Comparison of ENCODE assay signal across 1 cellular context in the genomic region with DNA sequence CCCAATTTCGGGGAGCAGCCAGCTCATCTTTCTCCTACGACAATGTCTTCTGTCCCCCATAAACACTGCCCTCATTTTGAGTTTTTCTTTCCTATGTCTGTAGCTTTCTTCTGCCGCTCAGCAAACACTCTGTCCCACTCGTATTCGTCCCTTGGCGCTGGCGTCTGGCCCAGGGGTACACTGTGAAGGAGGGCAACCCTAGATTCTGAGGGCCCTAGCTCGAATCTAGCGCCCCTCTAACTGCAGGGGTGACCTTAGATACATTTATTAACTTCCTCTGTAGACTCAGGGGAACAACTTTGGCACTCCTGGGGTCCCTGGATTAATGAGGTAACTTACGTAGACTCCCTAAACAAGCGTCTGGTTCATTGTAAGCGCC.
TF ChIP-seq lines count a peak whose summit lies in the region.

No MANE protein-coding gene starts in this region.

TF ChIP-seq in WTC11, 78 proteins besides CTCF, POLR2A, EP300 and RAD21 (continued from another document):
- TF ChIP-seq, protein P1, sequence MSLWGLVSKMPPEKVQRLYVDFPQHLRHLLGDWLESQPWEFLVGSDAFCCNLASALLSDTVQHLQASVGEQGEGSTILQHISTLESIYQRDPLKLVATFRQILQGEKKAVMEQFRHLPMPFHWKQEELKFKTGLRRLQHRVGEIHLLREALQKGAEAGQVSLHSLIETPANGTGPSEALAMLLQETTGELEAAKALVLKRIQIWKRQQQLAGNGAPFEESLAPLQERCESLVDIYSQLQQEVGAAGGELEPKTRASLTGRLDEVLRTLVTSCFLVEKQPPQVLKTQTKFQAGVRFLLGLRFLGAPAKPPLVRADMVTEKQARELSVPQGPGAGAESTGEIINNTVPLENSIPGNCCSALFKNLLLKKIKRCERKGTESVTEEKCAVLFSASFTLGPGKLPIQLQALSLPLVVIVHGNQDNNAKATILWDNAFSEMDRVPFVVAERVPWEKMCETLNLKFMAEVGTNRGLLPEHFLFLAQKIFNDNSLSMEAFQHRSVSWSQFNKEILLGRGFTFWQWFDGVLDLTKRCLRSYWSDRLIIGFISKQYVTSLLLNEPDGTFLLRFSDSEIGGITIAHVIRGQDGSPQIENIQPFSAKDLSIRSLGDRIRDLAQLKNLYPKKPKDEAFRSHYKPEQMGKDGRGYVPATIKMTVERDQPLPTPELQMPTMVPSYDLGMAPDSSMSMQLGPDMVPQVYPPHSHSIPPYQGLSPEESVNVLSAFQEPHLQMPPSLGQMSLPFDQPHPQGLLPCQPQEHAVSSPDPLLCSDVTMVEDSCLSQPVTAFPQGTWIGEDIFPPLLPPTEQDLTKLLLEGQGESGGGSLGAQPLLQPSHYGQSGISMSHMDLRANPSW (CRISPR knock-in tag; conservative IDR thresholded peaks at IDR 0.05; ENCODE audit: low read depth) = no peak
- TF ChIP-seq, protein P2, sequence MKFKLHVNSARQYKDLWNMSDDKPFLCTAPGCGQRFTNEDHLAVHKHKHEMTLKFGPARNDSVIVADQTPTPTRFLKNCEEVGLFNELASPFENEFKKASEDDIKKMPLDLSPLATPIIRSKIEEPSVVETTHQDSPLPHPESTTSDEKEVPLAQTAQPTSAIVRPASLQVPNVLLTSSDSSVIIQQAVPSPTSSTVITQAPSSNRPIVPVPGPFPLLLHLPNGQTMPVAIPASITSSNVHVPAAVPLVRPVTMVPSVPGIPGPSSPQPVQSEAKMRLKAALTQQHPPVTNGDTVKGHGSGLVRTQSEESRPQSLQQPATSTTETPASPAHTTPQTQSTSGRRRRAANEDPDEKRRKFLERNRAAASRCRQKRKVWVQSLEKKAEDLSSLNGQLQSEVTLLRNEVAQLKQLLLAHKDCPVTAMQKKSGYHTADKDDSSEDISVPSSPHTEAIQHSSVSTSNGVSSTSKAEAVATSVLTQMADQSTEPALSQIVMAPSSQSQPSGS (CRISPR knock-in tag; IDR thresholded peaks at IDR 0.05; ENCODE audit: borderline replicate concordance, low read depth) = no peak
- TF ChIP-seq, protein P3, sequence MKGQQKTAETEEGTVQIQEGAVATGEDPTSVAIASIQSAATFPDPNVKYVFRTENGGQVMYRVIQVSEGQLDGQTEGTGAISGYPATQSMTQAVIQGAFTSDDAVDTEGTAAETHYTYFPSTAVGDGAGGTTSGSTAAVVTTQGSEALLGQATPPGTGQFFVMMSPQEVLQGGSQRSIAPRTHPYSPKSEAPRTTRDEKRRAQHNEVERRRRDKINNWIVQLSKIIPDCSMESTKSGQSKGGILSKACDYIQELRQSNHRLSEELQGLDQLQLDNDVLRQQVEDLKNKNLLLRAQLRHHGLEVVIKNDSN (CRISPR knock-in tag; IDR thresholded peaks at IDR 0.05) = no peak
- TF ChIP-seq TEAD1 (CRISPR knock-in tag; IDR thresholded peaks at IDR 0.05) = no peak
